18 cellular contexts compared by ENCODE assay signal in the genomic region with DNA sequence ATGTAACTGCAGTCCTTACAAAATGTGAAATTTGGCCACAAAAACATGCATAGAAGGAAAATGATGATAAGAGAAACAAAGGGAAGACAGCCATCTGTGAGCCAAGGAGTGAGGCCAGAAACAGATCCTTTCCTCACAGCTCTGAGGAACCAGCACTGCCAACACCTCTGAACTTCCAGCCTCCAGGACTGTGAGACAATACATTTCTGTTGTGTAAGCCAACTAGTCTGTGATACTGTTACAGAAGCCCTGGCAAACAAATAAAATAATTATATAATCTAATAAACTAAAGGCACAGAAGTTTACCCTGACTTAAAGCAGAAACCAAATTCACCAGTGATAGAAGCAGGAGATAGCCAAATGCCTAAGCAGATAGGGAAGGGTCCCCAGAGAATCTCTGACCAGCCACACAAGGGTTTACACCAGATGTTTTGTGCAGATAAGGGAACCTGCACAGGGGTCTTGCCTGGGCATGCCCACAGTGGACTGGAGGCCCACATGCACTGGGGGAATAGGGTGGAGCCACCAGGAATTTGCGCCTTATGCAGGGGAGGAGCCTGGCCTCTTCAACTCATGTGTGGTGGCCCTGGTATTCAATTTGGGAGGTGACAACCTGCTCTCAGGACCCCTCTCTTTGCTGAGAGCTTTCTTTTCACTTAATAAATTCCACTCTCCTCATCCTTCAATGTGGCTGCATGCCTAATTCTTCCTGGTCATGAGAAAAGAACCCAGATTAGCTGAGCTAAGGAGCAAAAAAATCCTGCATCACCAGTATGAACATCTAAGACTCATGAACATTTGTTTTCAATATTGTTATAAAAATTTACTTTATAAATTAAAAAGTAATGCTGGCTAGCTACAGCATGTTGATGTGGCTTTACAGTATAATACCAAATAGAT. TPM values are rescaled to one million over a fixed set of nuclear protein-coding genes. Genes with fewer than 3 reads are reported as not detected.
DNase-seq lines count a peak whose midpoint lies in the region; ATAC-seq, FAIRE-seq and TF ChIP-seq lines count a peak whose summit lies in the region.
"Had no signal": no experiment of that assay in that cellular context is flagged by ENCODE, and none has a peak within 500 bp of the region (broad histone marks: within the 10 kb centered on the region; RNA-seq: fewer than 3 reads in every experiment).

No MANE protein-coding gene starts in this region.

- peak overlapping the region; percentile 29; the same call in 1 of the 2 replicates for H3K27ac Mint-ChIP-seq in WTC11
- peak overlapping the region; percentile 11 for H3K27ac Mint-ChIP-seq in type B pancreatic cell
- H3K27ac Mint-ChIP-seq: T-cell had no signal

- H3K27ac ChIP-seq in HepG2 (ENCODE audit: extremely low read length, insufficient read depth, low read length) (no peak overlapping the region), right lobe of liver (no peak overlapping the region)
- H3K27ac ChIP-seq: gastroesophageal sphincter, suprapubic skin had no signal

- no peak overlapping the region for H3K4me2 ChIP-seq in HepG2 (ENCODE audit: low read depth, low read length)

- peak overlapping the region; percentile 40 for H2AFZ ChIP-seq in HepG2 (ENCODE audit: low read length)

- FAIRE-seq in HepG2 (lab: Jason Lieb, UNC), result no peak
- FAIRE-seq: kidney had no signal

- DNase-seq in HepG2 (ENCODE audit: low spot score) (no peak), right lobe of liver (no peak), WTC11 (ENCODE audit: low spot score) (no peak), fibroblast of the aortic adventitia (ENCODE audit: low read depth) (peak; percentile 94), type B pancreatic cell (ENCODE audit: extremely low spot score, unreplicated experiment) (no peak), G401 (ENCODE audit: low spot score) (no peak), hypothalamus (lab: John Stamatoyannopoulos, UW) (no peak)
- DNase-seq: ACHN; activated CD4-positive, CD25-positive, alpha-beta regulatory T cell treated with anti-CD3 and anti-CD28 coated beads, Interleukin-2, amount 50 U/mL, for 72 hours; activated T-cell treated with anti-CD3 and anti-CD28 coated beads, Interleukin-2, amount 50 U/mL, for 1 hour; cortex of kidney; kidney; NCI-H1048; NCI-H226; T-cell had no signal

- intact Hi-C loops in HepG2 (cut with micrococcal nuclease; ENCODE audit: unreplicated experiment) (loop anchor here (5.0 kb wide), 1 partner anchor 508 kb away; no protein-coding TSS in a partner anchor), right lobe of liver (cut with DNase I) (no loop called here)

- in situ Hi-C loops in HepG2 (cut with HindIII; ENCODE audit: extremely low pct_ligation_motif_present, low pct_unique_long_range_greater_than_20kb), result no loop called here
- in situ Hi-C loops in G401 (cut with HindIII; ENCODE audit: low sequenced_read_pairs), result no loop called here

- H3K9ac ChIP-seq in HepG2 (ENCODE audit: insufficient read depth, low read depth, low read length), result no peak overlapping the region

- no peak for TF ChIP-seq RAD21 in HepG2 (CRISPR knock-in tag; IDR thresholded peaks at IDR 0.05)

- no peak for ATAC-seq in HepG2
- no peak for ATAC-seq in right lobe of liver
- no peak for ATAC-seq in WTC11
- no peak for ATAC-seq in HG02938 (IDR thresholded peaks at IDR 0.05; ENCODE audit: unreplicated experiment)
- ATAC-seq: gastroesophageal sphincter, T-cell had no signal

- H3K4me1 ChIP-seq in HepG2 (ENCODE audit: insufficient read depth, low read length) (peaks cover 19% of the 10 kb centered on the region), right lobe of liver (peaks cover 0 to 3% (median under 1%) of the 10 kb centered on the region in 4 donors)

- H3K27me3 ChIP-seq in HepG2 (ENCODE audit: control insufficient read depth in 1 of 2, insufficient read depth in 2 of 2, low read length in 2 of 2), result no peaks in the 10 kb centered on the region; a peak in 2 of 5 replicates
- H3K27me3 ChIP-seq in right lobe of liver, result no peaks in the 10 kb centered on the region
- H3K27me3 ChIP-seq: gastroesophageal sphincter, suprapubic skin had no signal

- H3K36me3 ChIP-seq in HepG2 (replicated peaks in 1 of 2; ENCODE audit: control insufficient read depth in 1 of 2, insufficient read depth in 2 of 2, low read length in 2 of 2) (no peaks in the 10 kb centered on the region), right lobe of liver (no peaks in the 10 kb centered on the region)
- H3K36me3 ChIP-seq: gastroesophageal sphincter, suprapubic skin had no signal

- TF ChIP-seq POLR2A in HepG2 (IDR thresholded peaks at IDR 0.05; ENCODE audit: insufficient read depth in 1 of 2, low read depth in 2 of 2, low read length in 2 of 2) (no peak), right lobe of liver (IDR thresholded peaks at IDR 0.05) (no peak)

- H3K36me3 Mint-ChIP-seq in WTC11 (peaks cover 10% of the 10 kb centered on the region), type B pancreatic cell (no peaks in the 10 kb centered on the region)

- H3K4me3 Mint-ChIP-seq in WTC11, result no peak overlapping the region
- no peak overlapping the region for H3K4me3 Mint-ChIP-seq in type B pancreatic cell
- H3K4me3 Mint-ChIP-seq: T-cell had no signal

- H3K4me3 ChIP-seq in HepG2 (replicated peaks in 1 of 3; ENCODE audit: insufficient read depth in 1 of 3, low read depth in 2 of 3, low read length in 3 of 3) (no peak overlapping the region), right lobe of liver (no peak overlapping the region), fibroblast of the aortic adventitia (ENCODE audit: low read depth, low read length) (no peak overlapping the region)
- H3K4me3 ChIP-seq: gastroesophageal sphincter, suprapubic skin had no signal

- TF ChIP-seq EP300 in HepG2 (IDR thresholded peaks at IDR 0.05; ENCODE audit: low read depth in 2 of 2, low read length in 2 of 2) (no peak), HepG2 (CRISPR knock-in tag; IDR thresholded peaks at IDR 0.05; ENCODE audit: borderline replicate concordance) (no peak)

- TF ChIP-seq CTCF in HepG2 (CRISPR knock-in tag; IDR thresholded peaks at IDR 0.05) (no peak), right lobe of liver (IDR thresholded peaks at IDR 0.05) (no peak), WTC11 (IDR thresholded peaks at IDR 0.05) (no peak), fibroblast of the aortic adventitia (IDR thresholded peaks at IDR 0.05; ENCODE audit: insufficient read depth, low read length) (no peak), type B pancreatic cell (conservative IDR thresholded peaks at IDR 0.05) (no peak)

- H3K27me3 Mint-ChIP-seq in WTC11 (ENCODE audit: low read depth) (no peaks in the 10 kb centered on the region), type B pancreatic cell (no peaks in the 10 kb centered on the region)
- H3K27me3 Mint-ChIP-seq: T-cell had no signal

- H4K20me1 ChIP-seq in HepG2 (ENCODE audit: insufficient read depth, low read length), result no peaks in the 10 kb centered on the region

- H3K4me1 Mint-ChIP-seq in WTC11 (peaks cover 17% of the 10 kb centered on the region), type B pancreatic cell (ENCODE audit: unreplicated experiment) (peaks cover 4% of the 10 kb centered on the region)

- POLR2A ChIA-PET in HepG2 (lab: Yijun Ruan, JAX) (no interaction called here), WTC11 (lab: Charles Lee) (no interaction called here)

- CTCF ChIA-PET in HepG2 (lab: Yijun Ruan, JAX; ENCODE audit: low intra/inter-chr PET ratio, low total read pairs) (no interaction called here), WTC11 (lab: Charles Lee) (no interaction called here)

- peaks cover 9% of the 10 kb centered on the region for H3K79me2 ChIP-seq in HepG2 (ENCODE audit: insufficient read depth, low read length)

- WGBS in HepG2 (ENCODE audit: low lambda C conversion rate), result 100% methylated on average over 1 of the region's 1 CpG
- 100% methylated on average over 1 of the region's 1 CpG for WGBS in right lobe of liver (ENCODE audit: insufficient coverage, low coverage, low lambda C conversion rate, missing lambda C conversion rate)

- H3K9me3 ChIP-seq in HepG2 (ENCODE audit: low read length) (no peaks in the 10 kb centered on the region), right lobe of liver (no peaks in the 10 kb centered on the region)
- H3K9me3 ChIP-seq: gastroesophageal sphincter, suprapubic skin had no signal

- TSS peak; percentile 61 for BruUV-seq in HepG2 (replicated peaks; lab: Mats Ljungman, UMichigan)

- peaks cover 17% of the 10 kb centered on the region for H3K9me3 Mint-ChIP-seq in WTC11
- peaks cover 4% of the 10 kb centered on the region for H3K9me3 Mint-ChIP-seq in type B pancreatic cell
- H3K9me3 Mint-ChIP-seq: T-cell had no signal

TF ChIP-seq in HepG2, 621 proteins besides CTCF, POLR2A, EP300 and RAD21 (continues in another document):
- no peak for TF ChIP-seq ZNF547 (CRISPR knock-in tag; IDR thresholded peaks at IDR 0.05)
- TF ChIP-seq RXRA (CRISPR knock-in tag; IDR thresholded peaks at IDR 0.05), result no peak

RNA-seq across cellular contexts. Expression of a gene that starts 3.8 kb away (rescaled TPM):
- total RNA-seq in HepG2 (2016; rRNA removed; fragmentation: Illumina TruSeq; extraction: Trizol) (22.5 and 30.6 TPM in 2 replicates), right lobe of liver (10 to 100 TPM; 11.9 to 24.7 (median 17.7) TPM), WTC11 (2021) (45.1 to 66.5 TPM (median 48.0 TPM) in 3 replicates), fibroblast of the aortic adventitia (ENCODE audit: low replicate concordance) (42.8 and 50.0 TPM in 2 replicates), type B pancreatic cell (ENCODE audit: low replicate concordance) (40.5 and 48.1 TPM in 2 replicates)
- total RNA-seq in HepG2 (2016; cell fraction: cytosol; rRNA removed; fragmentation: Illumina TruSeq; extraction: Trizol; ENCODE audit: low read depth), result 4.6 and 5.4 TPM in 2 replicates
- 22.5 and 30.4 TPM in 2 replicates for total RNA-seq in HepG2 (2016; cell fraction: insoluble cytoplasmic fraction; rRNA removed; fragmentation: Illumina TruSeq; extraction: Trizol)
- 7.7 and 9.9 TPM in 2 replicates for total RNA-seq in HepG2 (2016; cell fraction: membrane; rRNA removed; fragmentation: Illumina TruSeq; extraction: Trizol)
- 42.6 and 43.9 TPM in 2 replicates for total RNA-seq in HepG2 (2016; cell fraction: nucleus; rRNA removed; fragmentation: Illumina TruSeq; extraction: Trizol)
- polyA plus RNA-seq in HepG2 (2011; rRNA removed), result 15.2 and 17.6 TPM in 2 replicates
- polyA plus RNA-seq in HepG2 (2011; cell fraction: cytosol; rRNA removed), result 5.3 and 9.6 TPM in 2 replicates
- 13.4 and 18.2 TPM in 2 replicates for polyA plus RNA-seq in HepG2 (2011; cell fraction: nucleus; rRNA removed)
- 29.3 and 34.1 TPM in 2 replicates for polyA plus RNA-seq in HepG2 (2012)
- 0.78 and 1.1 TPM in 2 replicates for polyA plus RNA-seq in HepG2 (2016; cell fraction: cytosol; fragmentation: Illumina TruSeq; extraction: Trizol; ENCODE audit: low read depth)
- polyA plus RNA-seq in HepG2 (2016; cell fraction: insoluble cytoplasmic fraction; fragmentation: Illumina TruSeq; extraction: Trizol; ENCODE audit: low read depth), result 17.8 TPM in 2 replicates
- 1.2 and 1.8 TPM in 2 replicates for polyA plus RNA-seq in HepG2 (2016; cell fraction: membrane; fragmentation: Illumina TruSeq; extraction: Trizol; ENCODE audit: low read depth)
- polyA plus RNA-seq in HepG2 (2016; cell fraction: nucleus; fragmentation: Illumina TruSeq; extraction: Trizol; ENCODE audit: insufficient read depth, low read depth), result 34.3 and 35.4 TPM in 2 replicates
- polyA minus RNA-seq in HepG2 (2011; rRNA and poly(A)+ RNA removed; ENCODE audit: low replicate concordance), result 5.1 and 5.9 TPM in 2 replicates
- 16.4 and 18.7 TPM in 2 replicates for polyA minus RNA-seq in HepG2 (2011; cell fraction: cytosol; rRNA and poly(A)+ RNA removed)
- polyA minus RNA-seq in HepG2 (2011; cell fraction: nucleus; rRNA and poly(A)+ RNA removed), result 92.4 and 109 TPM in 2 replicates
- total RNA-seq in G401 (2014; rRNA removed; shearing (Covaris generic)), result 13.5 and 18.9 TPM in 2 replicates
